ENCODE assay signal across 8 cellular contexts in the genomic region with DNA sequence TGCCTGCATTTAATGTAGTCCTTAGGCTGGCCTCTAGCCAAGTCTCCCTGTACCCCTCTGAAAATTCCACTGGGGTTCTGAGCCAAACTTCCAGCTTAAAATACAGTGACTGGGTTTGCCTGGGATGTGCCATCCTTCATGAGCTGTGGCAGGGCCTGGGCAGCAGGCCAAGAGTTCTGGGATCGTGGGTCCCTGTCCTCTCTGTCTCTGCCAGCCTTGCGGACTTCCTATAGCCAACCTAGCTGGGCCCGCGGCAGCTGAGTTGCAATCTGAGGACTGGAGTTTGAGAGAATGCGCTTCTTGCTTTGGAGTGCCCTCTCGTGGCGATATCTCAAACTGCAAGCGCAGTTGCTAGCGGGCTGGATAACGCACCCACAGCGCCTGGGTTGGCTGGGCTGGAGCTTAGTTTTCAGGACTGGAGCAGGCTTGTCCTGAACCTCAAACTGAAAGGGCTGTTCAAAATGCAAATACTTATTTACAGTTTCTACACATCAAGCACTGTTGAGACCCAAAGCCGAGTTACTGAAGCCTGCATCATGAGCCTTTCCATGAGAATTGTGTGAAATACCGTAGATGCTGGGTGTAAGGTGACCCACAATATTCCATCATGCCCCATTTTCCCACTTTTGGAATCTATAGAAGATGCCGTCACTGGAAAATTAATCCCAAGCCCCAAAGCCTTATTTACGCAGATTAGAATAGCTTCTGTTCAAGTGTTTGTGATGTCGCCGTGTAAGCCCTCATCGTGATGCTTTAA. TPM values are rescaled to one million over a fixed set of nuclear protein-coding genes. Genes with fewer than 3 reads are reported as not detected.
DNase-seq lines count a peak whose midpoint lies in the region; ATAC-seq and TF ChIP-seq lines count a peak whose summit lies in the region.

No MANE protein-coding gene starts in this region.

- no peaks in the 10 kb centered on the region for H3K36me3 ChIP-seq in right atrium auricular region
- no peaks in the 10 kb centered on the region for H3K36me3 ChIP-seq in sigmoid colon

- H3K27ac Mint-ChIP-seq in T-helper 17 cell, result no peak overlapping the region

- no peak overlapping the region for H3K4me3 Mint-ChIP-seq in T-helper 17 cell

- H3K4me1 Mint-ChIP-seq in T-helper 17 cell, result peaks cover 2% of the 10 kb centered on the region

- H3K27me3 Mint-ChIP-seq in T-helper 17 cell, result peaks cover 9% of the 10 kb centered on the region

- no peaks in the 10 kb centered on the region for H3K9me3 ChIP-seq in T-helper 17 cell (ENCODE audit: control insufficient read depth, low read length, poor library complexity, severe bottlenecking)
- H3K9me3 ChIP-seq in right atrium auricular region, result no peaks in the 10 kb centered on the region
- H3K9me3 ChIP-seq in sigmoid colon, result no peaks in the 10 kb centered on the region

- 29 to 33% methylated on average over 18 of the region's 18 CpGs for WGBS in sigmoid colon, 2 donors

- TF ChIP-seq CTCF in right atrium auricular region (IDR thresholded peaks at IDR 0.05), result peak; percentile 98 to 99
- TF ChIP-seq CTCF in sigmoid colon (IDR thresholded peaks at IDR 0.05), result peak; percentile 74 to 94 (median 88)

- peaks cover 2% of the 10 kb centered on the region for H3K36me3 Mint-ChIP-seq in T-helper 17 cell (ENCODE audit: low read depth)

- H3K4me1 ChIP-seq in right atrium auricular region (no peaks in the 10 kb centered on the region), sigmoid colon (peaks cover 0 to 4% (median 0%) of the 10 kb centered on the region in 4 donors)

- ATAC-seq in T-helper 17 cell, result peak; percentile 96

- H3K27me3 ChIP-seq in right atrium auricular region, result no peaks in the 10 kb centered on the region
- no peaks in the 10 kb centered on the region for H3K27me3 ChIP-seq in sigmoid colon

- H3K4me3 ChIP-seq in right atrium auricular region, result no peak overlapping the region
- no peak overlapping the region for H3K4me3 ChIP-seq in sigmoid colon

- intact Hi-C loops in sigmoid colon (cut with DNase I), result loop anchor here (1.0 to 5.0 kb wide), 5 partner anchors 36 to 194 kb away; no protein-coding TSS in a partner anchor

- H3K27ac ChIP-seq in right atrium auricular region (no peak overlapping the region), sigmoid colon (no peak overlapping the region)

- no peak for TF ChIP-seq POLR2A in sigmoid colon (IDR thresholded peaks at IDR 0.05)

- peak; percentile 27 for DNase-seq in GM04503 (ENCODE audit: low read depth)
- peak; percentile 67 for DNase-seq in HCEC 1CT
- peak; percentile 1 for DNase-seq in NCI-H146 treated with DMSO at 0.1 percent for 48 hours (lab: John Stamatoyannopoulos, UW; ENCODE audit: unreplicated experiment)
- peak; percentile 57 to 87 (median 65) for DNase-seq in T-helper 17 cell
- DNase-seq in amniotic stem cell (lab: John Stamatoyannopoulos, UW), result peak; percentile 51
- DNase-seq in right atrium auricular region (ENCODE audit: low spot score), result peak; percentile 92
- DNase-seq in sigmoid colon, result peak; percentile 91
- DNase-seq in GF-D8 (lab: John Stamatoyannopoulos, UW), result no peak

- no peak for TF ChIP-seq EP300 in sigmoid colon (IDR thresholded peaks at IDR 0.05)

RNA-seq across cellular contexts. Expression of a gene that starts 7.3 kb away (rescaled TPM):
- total RNA-seq in T-helper 17 cell, result 10 to 100 TPM; 21.5 to 25.8 TPM
- 10 to 100 TPM; 42.9 to 85.1 TPM for total RNA-seq in right atrium auricular region
- total RNA-seq in sigmoid colon, result 100 to 1,000 TPM in 2 of 4 donors, 10 to 100 TPM in 2; 47.9 to 145 (median 91.7) TPM
- polyA plus RNA-seq in sigmoid colon, result 100 to 1,000 TPM in 1 of 3 donors, 10 to 100 TPM in 2; 63.1 to 126 (median 84.7) TPM

RNA-seq across cellular contexts. Expression of a gene that starts 26.2 kb away (rescaled TPM):
- total RNA-seq in T-helper 17 cell (1 to 10 TPM in 1 of 2 donors, under 1 TPM in 1; 0.63 to 1.0 TPM), right atrium auricular region (100 to 1,000 TPM; 140 to 229 TPM), sigmoid colon (100 to 1,000 TPM in 2 of 4 donors, 10 to 100 TPM in 2; 25.2 to 183 (median 98.3) TPM)
- 1,000 to 10,000 TPM; 1,595 to 3,562 (median 2,792) TPM for polyA plus RNA-seq in sigmoid colon

RNA-seq across cellular contexts. Expression of a gene that starts 37.4 kb away (rescaled TPM):
- 1 to 10 TPM; 2.6 to 6.7 TPM for total RNA-seq in T-helper 17 cell
- total RNA-seq in right atrium auricular region, result under 1 TPM; 0.22 to 0.75 TPM
- total RNA-seq in sigmoid colon, result 1 to 10 TPM in 1 of 4 donors, under 1 TPM in 3; 0.27 to 3.0 (median 0.69) TPM
- under 1 TPM in 2 of 3 donors, not detected in 1; 0.07 to 0.60 TPM for polyA plus RNA-seq in sigmoid colon

RNA-seq across cellular contexts. Expression of a gene that starts 55.6 kb away (rescaled TPM):
- total RNA-seq in T-helper 17 cell, result 10 to 100 TPM in 1 of 2 donors, 1 to 10 TPM in 1; 9.3 to 12.1 TPM
- 10 to 100 TPM; 13.8 to 21.1 TPM for total RNA-seq in right atrium auricular region
- total RNA-seq in sigmoid colon, result 1 to 10 TPM; 6.7 to 8.6 (median 7.7) TPM
- polyA plus RNA-seq in sigmoid colon, result 10 to 100 TPM; 25.1 to 49.5 (median 30.6) TPM

RNA-seq across cellular contexts. Expression of a gene that starts 55.8 kb away (rescaled TPM):
- 100 to 1,000 TPM; 478 to 531 TPM for total RNA-seq in T-helper 17 cell
- 100 to 1,000 TPM; 166 to 178 TPM for total RNA-seq in right atrium auricular region
- total RNA-seq in sigmoid colon, result 100 to 1,000 TPM; 109 to 147 (median 133) TPM
- 10 to 100 TPM; 42.5 to 63.5 (median 43.2) TPM for polyA plus RNA-seq in sigmoid colon

Comparison
In these comparisons a context has a peak if more than half of its experiments do, and no peak if none do; other contexts are left out.
1. RNA of a gene that starts 26.2 kb away (total RNA-seq): 140 to 229 TPM in right atrium auricular region and 25.2 to 183 TPM in sigmoid colon; 0.63 to 1.0 TPM in T-helper 17 cell; every median in the first group is over 10 times any median in the second.